ENCODE assay signal across 1 cellular context in genomic region chr14:102075155-102075554, GRCh38.
TF ChIP-seq lines count a peak whose summit lies in the region.

No MANE protein-coding gene starts in this region.

TF ChIP-seq in HepG2, 621 proteins besides CTCF, POLR2A, EP300 and RAD21 (continued from another document):
- no peak for TF ChIP-seq ZNF280D (CRISPR knock-in tag; IDR thresholded peaks at IDR 0.05)
